ENCODE assay signal across 21 cellular contexts in the genomic region with DNA sequence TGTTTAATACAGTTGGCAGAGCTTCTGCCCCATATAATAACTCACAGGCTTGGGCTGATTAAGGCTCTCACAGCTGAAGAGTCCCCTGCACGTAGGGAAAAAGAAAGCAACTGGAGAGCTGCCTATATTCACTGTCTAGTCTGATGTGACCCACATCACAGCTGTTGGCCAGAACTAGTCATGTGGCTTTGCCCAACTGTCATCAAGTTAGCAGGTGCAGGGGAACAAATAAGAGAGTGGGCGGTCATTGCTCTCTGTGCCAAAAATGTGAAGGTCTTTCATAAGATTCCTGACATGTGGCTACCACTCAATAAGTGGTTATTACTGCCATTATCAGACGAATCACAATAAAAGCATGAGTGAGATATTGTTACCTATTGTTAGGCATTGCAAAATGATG.
A peak's percentile ranks its signal among the peaks of the same experiment; 100 is the strongest.
DNase-seq lines count a peak whose midpoint lies in the region; ATAC-seq lines count a peak whose summit lies in the region.
"Had no signal": no experiment of that assay in that cellular context is flagged by ENCODE, and none has a peak within 500 bp of the region (broad histone marks: within the 10 kb centered on the region; RNA-seq: fewer than 3 reads in every experiment).

No MANE protein-coding gene starts in this region.

- no peak overlapping the region for H3K27ac Mint-ChIP-seq in activated naive CD8-positive, alpha-beta T cell treated with anti-CD3 and anti-CD28 coated beads, Interleukin-2, amount 50 U/mL, for 24 hours
- H3K27ac Mint-ChIP-seq: CD4-positive, alpha-beta T cell; dendritic cell treated with granulocyte-macrophage colony-stimulating factor and Interleukin-4, amounts not matched to agents 40 ng/mL and 50 ng/mL, for 4 days; stimulated activated naive CD8-positive, alpha-beta T cell treated with anti-CD3 and anti-CD28 coated beads, Interleukin-15, amount 100 ng/mL, for 72 hours; T-helper 17 cell had no signal

- peaks cover 10% of the 10 kb centered on the region for H3K9me3 Mint-ChIP-seq in activated naive CD8-positive, alpha-beta T cell treated with anti-CD3 and anti-CD28 coated beads, Interleukin-2, amount 50 U/mL, for 24 hours
- H3K9me3 Mint-ChIP-seq: stimulated activated naive CD8-positive, alpha-beta T cell treated with anti-CD3 and anti-CD28 coated beads, Interleukin-15, amount 100 ng/mL, for 72 hours had no signal

- no peaks in the 10 kb centered on the region for H3K4me1 Mint-ChIP-seq in activated naive CD8-positive, alpha-beta T cell treated with anti-CD3 and anti-CD28 coated beads, Interleukin-2, amount 50 U/mL, for 24 hours
- H3K4me1 Mint-ChIP-seq: stimulated activated naive CD8-positive, alpha-beta T cell treated with anti-CD3 and anti-CD28 coated beads, Interleukin-15, amount 100 ng/mL, for 72 hours; T-helper 17 cell had no signal

- no peaks in the 10 kb centered on the region for H3K36me3 Mint-ChIP-seq in activated naive CD8-positive, alpha-beta T cell treated with anti-CD3 and anti-CD28 coated beads, Interleukin-2, amount 50 U/mL, for 24 hours (ENCODE audit: low read depth)

- no peak overlapping the region for H3K4me3 Mint-ChIP-seq in activated naive CD8-positive, alpha-beta T cell treated with anti-CD3 and anti-CD28 coated beads, Interleukin-2, amount 50 U/mL, for 24 hours
- H3K4me3 Mint-ChIP-seq: CD4-positive, alpha-beta T cell; dendritic cell treated with granulocyte-macrophage colony-stimulating factor and Interleukin-4, amounts not matched to agents 40 ng/mL and 50 ng/mL, for 4 days; stimulated activated naive CD8-positive, alpha-beta T cell treated with anti-CD3 and anti-CD28 coated beads, Interleukin-15, amount 100 ng/mL, for 72 hours; T-helper 17 cell had no signal

- peak; percentile 90 for ATAC-seq in GM18867 (IDR thresholded peaks at IDR 0.05; ENCODE audit: unreplicated experiment)
- peak; percentile 54 for ATAC-seq in HG02759 (IDR thresholded peaks at IDR 0.05; ENCODE audit: unreplicated experiment)
- ATAC-seq in activated naive CD8-positive, alpha-beta T cell treated with anti-CD3 and anti-CD28 coated beads, Interleukin-2, amount 50 U/mL, for 24 hours = no peak
- ATAC-seq in HG02840 (IDR thresholded peaks at IDR 0.05; ENCODE audit: low FRiP score, unreplicated experiment) = no peak
- ATAC-seq: mucosa of descending colon; PC-3; stimulated activated naive CD8-positive, alpha-beta T cell treated with anti-CD3 and anti-CD28 coated beads, Interleukin-15, amount 100 ng/mL, for 72 hours; T-helper 17 cell had no signal

- H3K27me3 Mint-ChIP-seq in activated naive CD8-positive, alpha-beta T cell treated with anti-CD3 and anti-CD28 coated beads, Interleukin-2, amount 50 U/mL, for 24 hours = no peaks in the 10 kb centered on the region
- H3K27me3 Mint-ChIP-seq: CD4-positive, alpha-beta T cell; dendritic cell treated with granulocyte-macrophage colony-stimulating factor and Interleukin-4, amounts not matched to agents 40 ng/mL and 50 ng/mL, for 4 days; stimulated activated naive CD8-positive, alpha-beta T cell treated with anti-CD3 and anti-CD28 coated beads, Interleukin-15, amount 100 ng/mL, for 72 hours; T-helper 17 cell had no signal

- DNase-seq in NCI-H69 (lab: John Stamatoyannopoulos, UW) (peak; percentile 91), myocyte (ENCODE audit: low read depth) (peak; percentile 59)
- no peak for DNase-seq in activated CD4-positive, CD25-positive, alpha-beta regulatory T cell (lab: John Stamatoyannopoulos, UW)
- DNase-seq in activated naive CD8-positive, alpha-beta T cell treated with anti-CD3 and anti-CD28 coated beads, Interleukin-2, amount 50 U/mL, for 24 hours = no peak
- DNase-seq: activated effector memory CD4-positive, alpha-beta T cell treated with anti-CD3 and anti-CD28 coated beads, Interleukin-2, amount 50 U/mL, for 16 hours; CD4-positive, alpha-beta T cell; GM23248; KG1; left ventricle myocardium inferior; mucosa of descending colon; NCI-H524 treated with DMSO at 0.1 percent for 48 hours; PC-3; spleen; stimulated activated CD4-positive, alpha-beta T cell treated with anti-CD3 and anti-CD28 coated beads, Interleukin-4, amount 100 ng/mL, for 4 hours; stimulated activated naive CD8-positive, alpha-beta T cell treated with anti-CD3 and anti-CD28 coated beads, Interleukin-15, amount 100 ng/mL, for 72 hours; T-helper 17 cell; trophoblast cell had no signal

Comparison
In these comparisons a context has a peak if more than half of its experiments do, and no peak if none do; other contexts are left out.
1. ATAC-seq: peak in GM18867 (single experiment) and HG02759 (single experiment); none in activated naive CD8-positive, alpha-beta T cell treated with anti-CD3 and anti-CD28 coated beads, Interleukin-2, amount 50 U/mL, for 24 hours (single experiment) and HG02840 (single experiment).
2. DNase-seq: peak in NCI-H69 (single experiment) and myocyte (single experiment); none in activated CD4-positive, CD25-positive, alpha-beta regulatory T cell (0 of 4) and activated naive CD8-positive, alpha-beta T cell treated with anti-CD3 and anti-CD28 coated beads, Interleukin-2, amount 50 U/mL, for 24 hours (single experiment).